Comparison of ENCODE assay signal across 1 cellular context in the genomic region with DNA sequence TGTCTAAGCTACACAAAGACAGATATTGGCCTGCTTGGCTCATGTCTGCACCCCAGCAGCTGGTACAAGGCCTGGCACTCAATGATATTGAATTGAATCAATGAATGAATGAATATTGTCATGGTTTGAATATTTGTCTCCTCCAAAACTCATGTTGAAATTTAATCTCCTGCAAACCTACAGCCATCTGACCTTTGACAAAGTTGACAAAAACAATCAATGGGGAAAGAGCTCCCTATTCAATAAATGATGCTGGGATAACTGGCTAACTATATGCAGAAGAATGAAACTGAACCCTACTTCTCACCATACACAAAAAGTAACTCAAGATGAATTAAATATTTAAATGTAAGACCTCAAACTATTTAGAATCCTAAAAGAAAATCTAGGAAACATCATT.
TF ChIP-seq lines count a peak whose summit lies in the region.

No MANE protein-coding gene starts in this region.

TF ChIP-seq in H1, 55 proteins besides CTCF, POLR2A, EP300 and RAD21 (continued from another document):
- TF ChIP-seq, protein P1, sequence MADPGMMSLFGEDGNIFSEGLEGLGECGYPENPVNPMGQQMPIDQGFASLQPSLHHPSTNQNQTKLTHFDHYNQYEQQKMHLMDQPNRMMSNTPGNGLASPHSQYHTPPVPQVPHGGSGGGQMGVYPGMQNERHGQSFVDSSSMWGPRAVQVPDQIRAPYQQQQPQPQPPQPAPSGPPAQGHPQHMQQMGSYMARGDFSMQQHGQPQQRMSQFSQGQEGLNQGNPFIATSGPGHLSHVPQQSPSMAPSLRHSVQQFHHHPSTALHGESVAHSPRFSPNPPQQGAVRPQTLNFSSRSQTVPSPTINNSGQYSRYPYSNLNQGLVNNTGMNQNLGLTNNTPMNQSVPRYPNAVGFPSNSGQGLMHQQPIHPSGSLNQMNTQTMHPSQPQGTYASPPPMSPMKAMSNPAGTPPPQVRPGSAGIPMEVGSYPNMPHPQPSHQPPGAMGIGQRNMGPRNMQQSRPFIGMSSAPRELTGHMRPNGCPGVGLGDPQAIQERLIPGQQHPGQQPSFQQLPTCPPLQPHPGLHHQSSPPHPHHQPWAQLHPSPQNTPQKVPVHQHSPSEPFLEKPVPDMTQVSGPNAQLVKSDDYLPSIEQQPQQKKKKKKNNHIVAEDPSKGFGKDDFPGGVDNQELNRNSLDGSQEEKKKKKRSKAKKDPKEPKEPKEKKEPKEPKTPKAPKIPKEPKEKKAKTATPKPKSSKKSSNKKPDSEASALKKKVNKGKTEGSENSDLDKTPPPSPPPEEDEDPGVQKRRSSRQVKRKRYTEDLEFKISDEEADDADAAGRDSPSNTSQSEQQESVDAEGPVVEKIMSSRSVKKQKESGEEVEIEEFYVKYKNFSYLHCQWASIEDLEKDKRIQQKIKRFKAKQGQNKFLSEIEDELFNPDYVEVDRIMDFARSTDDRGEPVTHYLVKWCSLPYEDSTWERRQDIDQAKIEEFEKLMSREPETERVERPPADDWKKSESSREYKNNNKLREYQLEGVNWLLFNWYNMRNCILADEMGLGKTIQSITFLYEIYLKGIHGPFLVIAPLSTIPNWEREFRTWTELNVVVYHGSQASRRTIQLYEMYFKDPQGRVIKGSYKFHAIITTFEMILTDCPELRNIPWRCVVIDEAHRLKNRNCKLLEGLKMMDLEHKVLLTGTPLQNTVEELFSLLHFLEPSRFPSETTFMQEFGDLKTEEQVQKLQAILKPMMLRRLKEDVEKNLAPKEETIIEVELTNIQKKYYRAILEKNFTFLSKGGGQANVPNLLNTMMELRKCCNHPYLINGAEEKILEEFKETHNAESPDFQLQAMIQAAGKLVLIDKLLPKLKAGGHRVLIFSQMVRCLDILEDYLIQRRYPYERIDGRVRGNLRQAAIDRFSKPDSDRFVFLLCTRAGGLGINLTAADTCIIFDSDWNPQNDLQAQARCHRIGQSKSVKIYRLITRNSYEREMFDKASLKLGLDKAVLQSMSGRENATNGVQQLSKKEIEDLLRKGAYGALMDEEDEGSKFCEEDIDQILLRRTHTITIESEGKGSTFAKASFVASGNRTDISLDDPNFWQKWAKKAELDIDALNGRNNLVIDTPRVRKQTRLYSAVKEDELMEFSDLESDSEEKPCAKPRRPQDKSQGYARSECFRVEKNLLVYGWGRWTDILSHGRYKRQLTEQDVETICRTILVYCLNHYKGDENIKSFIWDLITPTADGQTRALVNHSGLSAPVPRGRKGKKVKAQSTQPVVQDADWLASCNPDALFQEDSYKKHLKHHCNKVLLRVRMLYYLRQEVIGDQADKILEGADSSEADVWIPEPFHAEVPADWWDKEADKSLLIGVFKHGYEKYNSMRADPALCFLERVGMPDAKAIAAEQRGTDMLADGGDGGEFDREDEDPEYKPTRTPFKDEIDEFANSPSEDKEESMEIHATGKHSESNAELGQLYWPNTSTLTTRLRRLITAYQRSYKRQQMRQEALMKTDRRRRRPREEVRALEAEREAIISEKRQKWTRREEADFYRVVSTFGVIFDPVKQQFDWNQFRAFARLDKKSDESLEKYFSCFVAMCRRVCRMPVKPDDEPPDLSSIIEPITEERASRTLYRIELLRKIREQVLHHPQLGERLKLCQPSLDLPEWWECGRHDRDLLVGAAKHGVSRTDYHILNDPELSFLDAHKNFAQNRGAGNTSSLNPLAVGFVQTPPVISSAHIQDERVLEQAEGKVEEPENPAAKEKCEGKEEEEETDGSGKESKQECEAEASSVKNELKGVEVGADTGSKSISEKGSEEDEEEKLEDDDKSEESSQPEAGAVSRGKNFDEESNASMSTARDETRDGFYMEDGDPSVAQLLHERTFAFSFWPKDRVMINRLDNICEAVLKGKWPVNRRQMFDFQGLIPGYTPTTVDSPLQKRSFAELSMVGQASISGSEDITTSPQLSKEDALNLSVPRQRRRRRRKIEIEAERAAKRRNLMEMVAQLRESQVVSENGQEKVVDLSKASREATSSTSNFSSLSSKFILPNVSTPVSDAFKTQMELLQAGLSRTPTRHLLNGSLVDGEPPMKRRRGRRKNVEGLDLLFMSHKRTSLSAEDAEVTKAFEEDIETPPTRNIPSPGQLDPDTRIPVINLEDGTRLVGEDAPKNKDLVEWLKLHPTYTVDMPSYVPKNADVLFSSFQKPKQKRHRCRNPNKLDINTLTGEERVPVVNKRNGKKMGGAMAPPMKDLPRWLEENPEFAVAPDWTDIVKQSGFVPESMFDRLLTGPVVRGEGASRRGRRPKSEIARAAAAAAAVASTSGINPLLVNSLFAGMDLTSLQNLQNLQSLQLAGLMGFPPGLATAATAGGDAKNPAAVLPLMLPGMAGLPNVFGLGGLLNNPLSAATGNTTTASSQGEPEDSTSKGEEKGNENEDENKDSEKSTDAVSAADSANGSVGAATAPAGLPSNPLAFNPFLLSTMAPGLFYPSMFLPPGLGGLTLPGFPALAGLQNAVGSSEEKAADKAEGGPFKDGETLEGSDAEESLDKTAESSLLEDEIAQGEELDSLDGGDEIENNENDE (IDR thresholded peaks at IDR 0.05; ENCODE audit: insufficient replicate concordance, low read length), result no peak
- TF ChIP-seq ATF3 (IDR thresholded peaks at IDR 0.05; ENCODE audit: insufficient read depth, low read depth, low read length) (no peak), JUND (IDR thresholded peaks at IDR 0.05; ENCODE audit: low read length) (no peak), SUZ12 (IDR thresholded peaks at IDR 0.05; ENCODE audit: low read length) (no peak), SRF (IDR thresholded peaks at IDR 0.05; ENCODE audit: low read depth, low read length) (no peak), HDAC6 (IDR thresholded peaks at IDR 0.05; ENCODE audit: low read depth, low read length) (no peak), SP2 (IDR thresholded peaks at IDR 0.05; ENCODE audit: low read length) (no peak), RNF2 (IDR thresholded peaks at IDR 0.05; ENCODE audit: borderline replicate concordance, low read depth, low read length, missing control alignments, poor library complexity, severe bottlenecking) (no peak), TEAD4 (IDR thresholded peaks at IDR 0.05; ENCODE audit: low read depth, low read length) (no peak)
- TF ChIP-seq, protein P2, sequence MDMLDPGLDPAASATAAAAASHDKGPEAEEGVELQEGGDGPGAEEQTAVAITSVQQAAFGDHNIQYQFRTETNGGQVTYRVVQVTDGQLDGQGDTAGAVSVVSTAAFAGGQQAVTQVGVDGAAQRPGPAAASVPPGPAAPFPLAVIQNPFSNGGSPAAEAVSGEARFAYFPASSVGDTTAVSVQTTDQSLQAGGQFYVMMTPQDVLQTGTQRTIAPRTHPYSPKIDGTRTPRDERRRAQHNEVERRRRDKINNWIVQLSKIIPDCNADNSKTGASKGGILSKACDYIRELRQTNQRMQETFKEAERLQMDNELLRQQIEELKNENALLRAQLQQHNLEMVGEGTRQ (IDR thresholded peaks at IDR 0.05; ENCODE audit: low read length), result no peak
